8 cellular contexts compared by ENCODE assay signal in the genomic region with DNA sequence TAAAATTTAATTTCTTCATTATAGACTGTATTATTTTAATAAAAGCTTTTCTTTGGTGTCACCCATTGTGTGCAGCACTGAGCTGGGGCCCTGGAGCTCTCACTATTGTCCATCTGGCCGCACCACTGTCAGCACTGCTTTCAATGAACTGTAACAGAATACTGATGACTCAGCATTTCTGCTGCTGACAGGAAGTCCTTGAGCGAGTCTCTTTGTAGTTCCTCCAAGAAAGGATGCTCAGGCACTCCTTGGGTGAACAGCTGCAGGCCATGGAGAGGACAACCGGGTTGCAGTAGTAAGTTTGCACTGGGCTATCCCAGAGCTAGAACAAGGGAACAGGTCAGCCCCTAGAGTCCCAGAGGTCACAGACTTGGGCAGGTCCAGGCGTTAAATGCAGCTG.
DNase-seq lines count a peak whose midpoint lies in the region; ATAC-seq and TF ChIP-seq lines count a peak whose summit lies in the region.

No MANE protein-coding gene starts in this region.

- H3K4me1 ChIP-seq in tibial nerve, result peaks cover 0 to 22% (median 0%) of the 10 kb centered on the region in 4 donors

- H3K4me3 ChIP-seq in tibial nerve, result no peak overlapping the region

- TF ChIP-seq EP300 in tibial nerve (IDR thresholded peaks at IDR 0.05), result peak in 1 of 2 donors; percentile 13

- DNase-seq in RKO (ENCODE audit: low spot score), result peak; percentile 29
- DNase-seq in iPS DF 19.7 (ENCODE audit: low read depth, low spot score), result peak; percentile 35
- DNase-seq in tibial nerve (ENCODE audit: low spot score in 2 of 2), result no peak
- DNase-seq in middle frontal gyrus (ENCODE audit: extremely low spot score, low spot score), result no peak
- no peak for DNase-seq in germinal center (ENCODE audit: low spot score)
- no peak for DNase-seq in 8988T

- TF ChIP-seq CTCF in tibial nerve (IDR thresholded peaks at IDR 0.05), result no peak

- H3K36me3 ChIP-seq in tibial nerve, result no peaks in the 10 kb centered on the region

- peak overlapping the region in 1 of 4 donors; percentile 56 for H3K27ac ChIP-seq in tibial nerve

- 51 to 56% methylated on average over 4 of the region's 4 CpGs for WGBS in tibial nerve, 2 donors

- H3K9me3 ChIP-seq in tibial nerve, result no peaks in the 10 kb centered on the region

- no peaks in the 10 kb centered on the region for H3K27me3 ChIP-seq in tibial nerve

- peak; percentile 41 for ATAC-seq in GM18505 (IDR thresholded peaks at IDR 0.05; ENCODE audit: unreplicated experiment)
- ATAC-seq in HG02623 (IDR thresholded peaks at IDR 0.05; ENCODE audit: unreplicated experiment), result peak; percentile 40

- TF ChIP-seq POLR2A in GM18505 (IDR thresholded peaks at IDR 0.05; ENCODE audit: borderline replicate concordance, extremely low read depth, insufficient read depth, insufficient read length), result no peak
- TF ChIP-seq POLR2A in tibial nerve (IDR thresholded peaks at IDR 0.05), result no peak

Comparison
In these comparisons a context has a peak if more than half of its experiments do, and no peak if none do; other contexts are left out.
1. DNase-seq: peak in RKO (single experiment) and iPS DF 19.7 (single experiment); none in tibial nerve (0 of 2), middle frontal gyrus (single experiment), germinal center (single experiment) and 8988T (single experiment).